In genomic region chr13:69324109-69324886, GRCh38 we compare ENCODE assay signal across 11 cellular contexts.
DNase-seq lines count a peak whose midpoint lies in the region; ATAC-seq and TF ChIP-seq lines count a peak whose summit lies in the region.
"Had no signal": no experiment of that assay in that cellular context is flagged by ENCODE, and none has a peak within 500 bp of the region (broad histone marks: within the 10 kb centered on the region; RNA-seq: fewer than 3 reads in every experiment).

No MANE protein-coding gene starts in this region.

- TF ChIP-seq POLR2A in gastrocnemius medialis (IDR thresholded peaks at IDR 0.05) = no peak

- in situ Hi-C loops in KBM-7 (cut with MboI; ENCODE audit: low pct_unique_long_range_greater_than_20kb, low sequenced_read_pairs) (no loop called here), gastrocnemius medialis (cut with MboI; ENCODE audit: low sequenced_read_pairs in 4 of 4) (no loop called here)

- POLR2A ChIA-PET in A673 (lab: Charles Lee; ENCODE audit: low non-redundant PET) = no interaction called here
- POLR2A ChIA-PET in OCI-LY7 (lab: Charles Lee) = no interaction called here

- BruUV-seq in A673 (replicated peaks; lab: Mats Ljungman, UMichigan) (no TSS peak), OCI-LY7 (replicated peaks; lab: Mats Ljungman, UMichigan) (no TSS peak)

- H2AFZ ChIP-seq in OCI-LY7 (ENCODE audit: low read length) = no peak overlapping the region
- H2AFZ ChIP-seq: parathyroid adenoma had no signal

- intact Hi-C loops in A673 (cut with micrococcal nuclease; ENCODE audit: unreplicated experiment) (loop anchor here (10.0 kb wide), 1 partner anchor 1019 kb away; no protein-coding TSS in a partner anchor), OCI-LY7 (cut with micrococcal nuclease; ENCODE audit: unreplicated experiment) (no loop called here), ascending aorta (cut with DNase I) (no loop called here), lower lobe of right lung (cut with DNase I) (no loop called here), gastrocnemius medialis (cut with DNase I; ENCODE audit: low total_unique reads) (no loop called here)

- ATAC-seq in lower lobe of right lung = no peak
- no peak for ATAC-seq in gastrocnemius medialis

- H3K27me3 ChIP-seq in A673 (replicated peaks; ENCODE audit: insufficient read depth, low read depth, low read length, poor library complexity) (no peaks in the 10 kb centered on the region), ascending aorta (no peaks in the 10 kb centered on the region), lower lobe of right lung (ENCODE audit: low read depth) (no peaks in the 10 kb centered on the region), gastrocnemius medialis (no peaks in the 10 kb centered on the region)

- H3K9me3 ChIP-seq in A673 (ENCODE audit: low read depth, low read length, poor library complexity, severe bottlenecking) (no peaks in the 10 kb centered on the region), OCI-LY7 (ENCODE audit: low read length) (no peaks in the 10 kb centered on the region), ascending aorta (no peaks in the 10 kb centered on the region), lower lobe of right lung (no peaks in the 10 kb centered on the region), gastrocnemius medialis (no peaks in the 10 kb centered on the region)

- H3K9me2 ChIP-seq in OCI-LY7 (ENCODE audit: insufficient read depth, low read length) = no peaks in the 10 kb centered on the region

- H3K4me3 ChIP-seq in A673 (ENCODE audit: low read depth, low read length, poor library complexity, severe bottlenecking) (no peak overlapping the region), OCI-LY7 (ENCODE audit: low read depth, low read length, poor library complexity, severe bottlenecking) (no peak overlapping the region), fibroblast of mammary gland (ENCODE audit: control insufficient read depth, low read depth, low read length) (no peak overlapping the region), ascending aorta (no peak overlapping the region), lower lobe of right lung (no peak overlapping the region), gastrocnemius medialis (no peak overlapping the region)

- H4K20me1 ChIP-seq in OCI-LY7 (ENCODE audit: insufficient read depth, low read length) = no peaks in the 10 kb centered on the region

- TF ChIP-seq CTCF in A673 (conservative IDR thresholded peaks at IDR 0.05; ENCODE audit: low read depth, low read length) (peak; percentile 41), OCI-LY7 (conservative IDR thresholded peaks at IDR 0.05; ENCODE audit: low read length) (peak; percentile 64), fibroblast of mammary gland (conservative IDR thresholded peaks at IDR 0.05; ENCODE audit: control insufficient read depth, insufficient read depth, low read depth, low read length) (no peak), ascending aorta (IDR thresholded peaks at IDR 0.05) (no peak), lower lobe of right lung (IDR thresholded peaks at IDR 0.05) (no peak), gastrocnemius medialis (IDR thresholded peaks at IDR 0.05 in 4 of 5, conservative IDR thresholded peaks at IDR 0.05 in 1 of 5) (no peak)

- DNase-seq in A673 (ENCODE audit: low spot score) (peak; percentile 36), KBM-7 (peak; percentile 56), OCI-LY7 (ENCODE audit: low spot score) (peak; percentile 4), fibroblast of mammary gland (ENCODE audit: low read depth) (peak; percentile 1), 8988T (no peak), ascending aorta (ENCODE audit: low spot score in 2 of 2) (no peak), lower lobe of right lung (no peak), gastrocnemius medialis (no peak)
- DNase-seq: foreskin fibroblast, substantia nigra had no signal

- H3K4me1 ChIP-seq in A673 (ENCODE audit: insufficient read depth, low read length, poor library complexity, severe bottlenecking) = no peaks in the 10 kb centered on the region
- no peaks in the 10 kb centered on the region for H3K4me1 ChIP-seq in OCI-LY7 (ENCODE audit: insufficient read depth, low read length, poor library complexity, severe bottlenecking)
- no peaks in the 10 kb centered on the region for H3K4me1 ChIP-seq in ascending aorta
- no peaks in the 10 kb centered on the region for H3K4me1 ChIP-seq in lower lobe of right lung
- H3K4me1 ChIP-seq in gastrocnemius medialis = no peaks in the 10 kb centered on the region
- H3K4me1 ChIP-seq: parathyroid adenoma had no signal

- no peak overlapping the region for H3K4me2 ChIP-seq in OCI-LY7 (ENCODE audit: low read length)

- H3K27ac ChIP-seq in A673 (ENCODE audit: low read depth, low read length, poor library complexity, severe bottlenecking) (no peak overlapping the region), OCI-LY7 (ENCODE audit: low read depth, low read length, poor library complexity, severe bottlenecking) (no peak overlapping the region), ascending aorta (no peak overlapping the region), lower lobe of right lung (no peak overlapping the region), gastrocnemius medialis (no peak overlapping the region)
- H3K27ac ChIP-seq: parathyroid adenoma had no signal

- H3K36me3 ChIP-seq in A673 (ENCODE audit: insufficient read depth, low read length, poor library complexity, severe bottlenecking) (no peaks in the 10 kb centered on the region), OCI-LY7 (ENCODE audit: insufficient read depth, low read length) (no peaks in the 10 kb centered on the region), ascending aorta (no peaks in the 10 kb centered on the region), lower lobe of right lung (no peaks in the 10 kb centered on the region), gastrocnemius medialis (no peaks in the 10 kb centered on the region)

- CTCF ChIA-PET in A673 (lab: Charles Lee) = interaction anchor here (0.6 kb wide), 1 partner anchor 1878 kb away, joined by 4 read pairs; no protein-coding TSS in a partner anchor
- CTCF ChIA-PET in OCI-LY7 (lab: Charles Lee; ENCODE audit: unreplicated experiment) = no interaction called here

- H3K79me2 ChIP-seq in OCI-LY7 (ENCODE audit: insufficient read depth, low read depth, low read length) = no peaks in the 10 kb centered on the region
- H3K79me2 ChIP-seq: parathyroid adenoma had no signal

Comparison
In these comparisons a context has a peak if more than half of its experiments do, and no peak if none do; other contexts are left out.
1. DNase-seq: peak in A673 (single experiment), KBM-7 (single experiment), OCI-LY7 (single experiment) and fibroblast of mammary gland (single experiment); none in 8988T (single experiment), ascending aorta (0 of 2), lower lobe of right lung (single experiment) and gastrocnemius medialis (0 of 2).
2. CTCF ChIP-seq: peak in A673 (single experiment) and OCI-LY7 (single experiment); none in fibroblast of mammary gland (single experiment), ascending aorta (0 of 3), lower lobe of right lung (single experiment) and gastrocnemius medialis (0 of 5).